ENCODE assay signal across 9 cellular contexts in the genomic region with DNA sequence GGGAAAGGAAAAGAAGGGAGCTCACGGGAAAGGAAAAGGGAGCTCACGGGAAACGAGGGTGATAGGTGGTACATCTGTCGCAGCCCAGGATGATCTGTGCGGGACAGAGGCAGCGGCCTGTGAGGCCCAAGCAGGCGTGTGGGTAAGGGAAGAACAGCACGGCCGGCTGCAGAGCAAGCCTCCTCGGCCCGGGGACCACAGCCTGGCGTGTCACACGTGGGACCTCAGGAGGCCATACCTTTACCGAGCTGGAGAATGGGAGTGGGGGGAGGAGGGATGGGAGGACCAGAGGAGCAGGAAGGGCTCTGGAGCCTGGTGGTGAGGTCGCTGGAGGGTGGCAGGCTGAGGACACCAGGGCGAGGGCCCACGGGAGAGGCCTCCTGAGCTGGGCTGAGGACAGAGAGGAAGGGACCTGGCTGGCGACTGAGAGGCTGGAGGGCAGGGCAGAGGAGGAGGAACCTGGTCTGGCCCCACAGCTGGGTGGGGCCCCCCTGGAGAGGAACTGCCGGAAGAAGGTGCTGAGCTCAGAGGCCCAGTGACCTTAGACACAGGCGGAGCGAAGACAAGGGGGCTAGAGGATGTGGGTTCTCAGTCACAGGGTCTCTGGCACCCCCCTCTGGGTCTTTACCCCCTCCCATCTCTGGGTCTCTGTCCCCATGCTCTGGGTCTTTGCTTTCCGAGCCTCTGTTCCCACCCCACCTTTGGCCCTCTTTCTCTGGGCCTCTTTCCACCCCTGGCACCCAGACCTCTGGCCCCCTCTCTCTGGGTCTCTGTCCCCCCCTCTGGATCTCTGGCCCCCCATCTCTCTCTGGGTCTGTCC. TPM values are rescaled to one million over a fixed set of nuclear protein-coding genes. Genes with fewer than 3 reads are reported as not detected.
A peak's percentile ranks its signal among the peaks of the same experiment; 100 is the strongest.
DNase-seq lines count a peak whose midpoint lies in the region; ATAC-seq, FAIRE-seq and TF ChIP-seq lines count a peak whose summit lies in the region.
"Had no signal": no experiment of that assay in that cellular context is flagged by ENCODE, and none has a peak within 500 bp of the region (broad histone marks: within the 10 kb centered on the region; RNA-seq: fewer than 3 reads in every experiment).

No MANE protein-coding gene starts in this region.

- H3K36me3 ChIP-seq in Peyer's patch = peaks cover 0 to 14% (median 0%) of the 10 kb centered on the region in 3 donors
- peaks cover 0 to 4% of the 10 kb centered on the region in 2 experiments for H3K36me3 ChIP-seq in keratinocyte (ENCODE audit: control insufficient read depth in 2 of 2, extremely low read depth in 1 of 2, insufficient read depth in 2 of 2, low read length in 2 of 2)

- peak overlapping the region; percentile 80 to 96 (median 96) for H3K27ac ChIP-seq in Peyer's patch
- peak overlapping the region; percentile 48 for H3K27ac ChIP-seq in adipose tissue (ENCODE audit: low read depth, low read length)
- H3K27ac ChIP-seq in keratinocyte (ENCODE audit: control insufficient read depth, insufficient read depth, low read length) = peak overlapping the region; percentile 58

- H3K9me3 ChIP-seq in Peyer's patch (no peaks in the 10 kb centered on the region), keratinocyte (ENCODE audit: control insufficient read depth, low read depth, low read length) (no peaks in the 10 kb centered on the region)

- H3K27ac Mint-ChIP-seq in stimulated activated effector memory CD8-positive, alpha-beta T cell treated with anti-CD3 and anti-CD28 coated beads, Interleukin-12 subunit alpha, Interleukin-12 subunit beta, amount 100 ng/mL, for 72 hours = peak overlapping the region; percentile 100

- H3K4me1 Mint-ChIP-seq in stimulated activated effector memory CD8-positive, alpha-beta T cell treated with anti-CD3 and anti-CD28 coated beads, Interleukin-12 subunit alpha, Interleukin-12 subunit beta, amount 100 ng/mL, for 72 hours = peaks cover 73% of the 10 kb centered on the region

- ATAC-seq in HG02852 (IDR thresholded peaks at IDR 0.05; ENCODE audit: unreplicated experiment) = peak; percentile 35
- peak; percentile 24 for ATAC-seq in stimulated activated effector memory CD8-positive, alpha-beta T cell treated with anti-CD3 and anti-CD28 coated beads, Interleukin-12 subunit alpha, Interleukin-12 subunit beta, amount 100 ng/mL, for 72 hours

- TF ChIP-seq CTCF in GM12864 (IDR thresholded peaks at IDR 0.05; ENCODE audit: low read depth, low read length, missing control alignments) (no peak), Peyer's patch (IDR thresholded peaks at IDR 0.05) (no peak), keratinocyte (optimal IDR thresholded peaks at IDR 0.05 in 1 of 3, IDR thresholded peaks at IDR 0.05 in 1 of 3, conservative IDR thresholded peaks at IDR 0.05 in 1 of 3; ENCODE audit: extremely low read depth in 1 of 3, insufficient read depth in 2 of 3, low read length in 3 of 3) (no peak)

- no peaks in the 10 kb centered on the region for H3K27me3 ChIP-seq in Peyer's patch
- H3K27me3 ChIP-seq in keratinocyte (ENCODE audit: control insufficient read depth, extremely low read depth, insufficient read depth, low read length) = no peaks in the 10 kb centered on the region

- DNase-seq in GM12864 (ENCODE audit: low read depth) (no peak), Peyer's patch (peak; percentile 81 to 93 (median 92)), keratinocyte (ENCODE audit: low read depth, low spot score) (no peak), iPS-NIHi7 (ENCODE audit: extremely low spot score) (no peak), AG08395 (ENCODE audit: low spot score) (no peak)
- peak in 1 of 2 donors; percentile 71 for DNase-seq in stimulated activated effector memory CD8-positive, alpha-beta T cell treated with anti-CD3 and anti-CD28 coated beads, Interleukin-12 subunit alpha, Interleukin-12 subunit beta, amount 100 ng/mL, for 72 hours (ENCODE audit: low spot score in 2 of 2)

- H3K4me2 ChIP-seq in keratinocyte (ENCODE audit: control insufficient read depth, extremely low read depth, insufficient read depth, low read depth, low read length) = peak overlapping the region; percentile 37

- peak; percentile 90 to 98 for TF ChIP-seq POLR2A in Peyer's patch (IDR thresholded peaks at IDR 0.05)

- 44 to 49% (median 49%) methylated on average over 22 of the region's 22 CpGs for WGBS in adipose tissue, 3 donors

- H3K4me1 ChIP-seq in Peyer's patch = peaks cover 0 to 52% (median 29%) of the 10 kb centered on the region in 4 donors
- peaks cover 32% of the 10 kb centered on the region for H3K4me1 ChIP-seq in keratinocyte (ENCODE audit: control insufficient read depth, extremely low read depth, insufficient read depth, low read length)

- H3K9me1 ChIP-seq in keratinocyte (ENCODE audit: control insufficient read depth, extremely low read depth, insufficient read depth, low read length) = peaks cover 4% of the 10 kb centered on the region

- peak overlapping the region; percentile 25 for H3K4me3 ChIP-seq in GM12864 (ENCODE audit: low read depth, low read length)
- peak overlapping the region in 3 of 4 donors; percentile 6 to 91 (median 72) for H3K4me3 ChIP-seq in Peyer's patch
- no peak overlapping the region for H3K4me3 ChIP-seq in keratinocyte (ENCODE audit: control insufficient read depth in 2 of 3, extremely low read depth in 1 of 3, insufficient read depth in 2 of 3, low read depth in 1 of 3, low read length in 3 of 3)

- peaks cover 100% of the 10 kb centered on the region for H3K36me3 Mint-ChIP-seq in stimulated activated effector memory CD8-positive, alpha-beta T cell treated with anti-CD3 and anti-CD28 coated beads, Interleukin-12 subunit alpha, Interleukin-12 subunit beta, amount 100 ng/mL, for 72 hours

- no peaks in the 10 kb centered on the region for H3K9me3 Mint-ChIP-seq in stimulated activated effector memory CD8-positive, alpha-beta T cell treated with anti-CD3 and anti-CD28 coated beads, Interleukin-12 subunit alpha, Interleukin-12 subunit beta, amount 100 ng/mL, for 72 hours

- H2AFZ ChIP-seq in keratinocyte (ENCODE audit: control insufficient read depth, low read length) = no peak overlapping the region

- H3K9ac ChIP-seq in keratinocyte (ENCODE audit: control insufficient read depth, extremely low read depth, insufficient read depth, low read length) = peak overlapping the region; percentile 28

- dilution Hi-C loops in keratinocyte (cut with MboI; ENCODE audit: extremely low pct_ligation_motif_present, low sequenced_read_pairs) = no loop called here

- H3K79me2 ChIP-seq in keratinocyte (ENCODE audit: control insufficient read depth, insufficient read depth, low read length) = peaks cover 7% of the 10 kb centered on the region

- FAIRE-seq in keratinocyte (lab: Jason Lieb, UNC) = no peak
- FAIRE-seq: TTC549 had no signal

- H4K20me1 ChIP-seq in keratinocyte (ENCODE audit: control insufficient read depth, extremely low read depth, insufficient read depth, low read length) = peaks cover 6% of the 10 kb centered on the region

- peak overlapping the region; percentile 100 for H3K4me3 Mint-ChIP-seq in stimulated activated effector memory CD8-positive, alpha-beta T cell treated with anti-CD3 and anti-CD28 coated beads, Interleukin-12 subunit alpha, Interleukin-12 subunit beta, amount 100 ng/mL, for 72 hours

RNA-seq across cellular contexts. Expression of a gene that starts 2.9 kb away (rescaled TPM):
- 1,000 to 10,000 TPM; 5,249 to 9,852 (median 6,180) TPM for total RNA-seq in Peyer's patch
- over 10,000 TPM in 1 of 3 donors, 1,000 to 10,000 TPM in 2; 1,172 to 18,296 (median 6,752) TPM for polyA plus RNA-seq in adipose tissue
- 805 to 2,115 TPM (median 838 TPM) in 3 replicates for polyA plus RNA-seq in keratinocyte
- polyA plus RNA-seq in keratinocyte (2011; ENCODE audit: low read depth) = 955 TPM
- 1,945 and 3,116 TPM in 2 replicates for polyA plus RNA-seq in keratinocyte (2011; cell fraction: cytosol; rRNA removed)
- 414 and 529 TPM in 2 replicates for polyA plus RNA-seq in keratinocyte (2011; cell fraction: nucleus; rRNA removed)
- 1,829 and 5,588 TPM in 2 replicates for polyA plus RNA-seq in keratinocyte (2012; ENCODE audit: low replicate concordance)
- 671 to 2,015 TPM (median 1,268 TPM) in 3 replicates for polyA minus RNA-seq in keratinocyte
- polyA minus RNA-seq in keratinocyte (2011; cell fraction: cytosol; rRNA and poly(A)+ RNA removed) = 940 TPM
- 167 and 210 TPM in 2 replicates for polyA minus RNA-seq in keratinocyte (2011; cell fraction: nucleus; rRNA and poly(A)+ RNA removed)

RNA-seq across cellular contexts. Expression of a gene that starts 7.6 kb away (rescaled TPM):
- 100 to 1,000 TPM in 3 of 4 donors, 10 to 100 TPM in 1; 71.0 to 138 (median 104) TPM for total RNA-seq in Peyer's patch
- polyA plus RNA-seq in adipose tissue (10 to 100 TPM; 24.4 to 71.2 (median 39.9) TPM), keratinocyte (75.3 to 139 TPM (median 113 TPM) in 3 replicates)
- polyA plus RNA-seq in keratinocyte (2011; ENCODE audit: low read depth) = 115 TPM
- polyA plus RNA-seq in keratinocyte (2011; cell fraction: cytosol; rRNA removed) = 59.1 and 94.4 TPM in 2 replicates
- 132 and 135 TPM in 2 replicates for polyA plus RNA-seq in keratinocyte (2011; cell fraction: nucleus; rRNA removed)
- 140 and 147 TPM in 2 replicates for polyA plus RNA-seq in keratinocyte (2012; ENCODE audit: low replicate concordance)
- 46.4 to 110 TPM (median 58.4 TPM) in 3 replicates for polyA minus RNA-seq in keratinocyte
- polyA minus RNA-seq in keratinocyte (2011; cell fraction: cytosol; rRNA and poly(A)+ RNA removed) = 81.3 TPM
- polyA minus RNA-seq in keratinocyte (2011; cell fraction: nucleus; rRNA and poly(A)+ RNA removed) = 27.2 and 28.4 TPM in 2 replicates

RNA-seq across cellular contexts. Expression of a gene that starts 28.7 kb away (rescaled TPM):
- 10 to 100 TPM in 3 of 4 donors, not detected in 1; 14.6 to 55.5 (median 45.9) TPM for total RNA-seq in Peyer's patch
- under 1 TPM in 1 of 3 donors, not detected in 2; 0.30 TPM for polyA plus RNA-seq in adipose tissue
- polyA plus RNA-seq in keratinocyte = 0.45 to 1.8 TPM (median 0.52 TPM) in 3 replicates
- polyA plus RNA-seq in keratinocyte (2011; ENCODE audit: low read depth) = 4.7 TPM
- polyA plus RNA-seq in keratinocyte (2011; cell fraction: cytosol; rRNA removed) = 0.24 and 1.4 TPM in 2 replicates
- polyA plus RNA-seq in keratinocyte (2011; cell fraction: nucleus; rRNA removed) = 0.56 and 1.6 TPM in 2 replicates
- polyA plus RNA-seq in keratinocyte (2012; ENCODE audit: low replicate concordance) = 0.80 and 7.1 TPM in 2 replicates
- 1.6 TPM in 1 of 3 replicates, not detected in the others for polyA minus RNA-seq in keratinocyte
- not detected for polyA minus RNA-seq in keratinocyte (2011; cell fraction: cytosol; rRNA and poly(A)+ RNA removed)
- polyA minus RNA-seq in keratinocyte (2011; cell fraction: nucleus; rRNA and poly(A)+ RNA removed) = not detected in 2 replicates

RNA-seq across cellular contexts. Expression of a gene that starts 30.9 kb away (rescaled TPM):
- total RNA-seq in Peyer's patch = 10 to 100 TPM; 24.8 to 61.8 (median 44.0) TPM
- polyA plus RNA-seq in adipose tissue (10 to 100 TPM; 20.1 to 73.8 (median 31.2) TPM), keratinocyte (46.5 to 61.9 TPM (median 58.6 TPM) in 3 replicates)
- 27.3 TPM for polyA plus RNA-seq in keratinocyte (2011; ENCODE audit: low read depth)
- polyA plus RNA-seq in keratinocyte (2011; cell fraction: cytosol; rRNA removed) = 39.9 and 44.0 TPM in 2 replicates
- polyA plus RNA-seq in keratinocyte (2011; cell fraction: nucleus; rRNA removed) = 130 and 163 TPM in 2 replicates
- polyA plus RNA-seq in keratinocyte (2012; ENCODE audit: low replicate concordance) = 17.9 and 57.2 TPM in 2 replicates
- polyA minus RNA-seq in keratinocyte = 74.6 to 124 TPM (median 90.1 TPM) in 3 replicates
- 60.8 TPM for polyA minus RNA-seq in keratinocyte (2011; cell fraction: cytosol; rRNA and poly(A)+ RNA removed)
- polyA minus RNA-seq in keratinocyte (2011; cell fraction: nucleus; rRNA and poly(A)+ RNA removed) = 75.0 and 94.8 TPM in 2 replicates

RNA-seq across cellular contexts. Expression of a gene that starts 31.4 kb away (rescaled TPM):
- total RNA-seq in Peyer's patch = 100 to 1,000 TPM in 1 of 4 donors, 10 to 100 TPM in 3; 34.2 to 111 (median 42.8) TPM
- 10 to 100 TPM; 44.6 to 65.0 (median 50.0) TPM for polyA plus RNA-seq in adipose tissue
- 126 to 162 TPM (median 141 TPM) in 3 replicates for polyA plus RNA-seq in keratinocyte
- polyA plus RNA-seq in keratinocyte (2011; ENCODE audit: low read depth) = 28.2 TPM
- polyA plus RNA-seq in keratinocyte (2011; cell fraction: cytosol; rRNA removed) = 91.6 and 163 TPM in 2 replicates
- 126 and 149 TPM in 2 replicates for polyA plus RNA-seq in keratinocyte (2011; cell fraction: nucleus; rRNA removed)
- 75.4 and 158 TPM in 2 replicates for polyA plus RNA-seq in keratinocyte (2012; ENCODE audit: low replicate concordance)
- 166 to 233 TPM (median 170 TPM) in 3 replicates for polyA minus RNA-seq in keratinocyte
- polyA minus RNA-seq in keratinocyte (2011; cell fraction: cytosol; rRNA and poly(A)+ RNA removed) = 272 TPM
- 83.7 and 91.4 TPM in 2 replicates for polyA minus RNA-seq in keratinocyte (2011; cell fraction: nucleus; rRNA and poly(A)+ RNA removed)

Comparison
In these comparisons a context has a peak if more than half of its experiments do, and no peak if none do; other contexts are left out.
1. DNase-seq: peak in Peyer's patch (3 of 3); none in GM12864 (single experiment), keratinocyte (single experiment), iPS-NIHi7 (single experiment) and AG08395 (single experiment).
2. H3K4me3 ChIP-seq: peak in GM12864 (single experiment) and Peyer's patch (3 of 4); none in keratinocyte (0 of 3).
3. Peak in every context shown above with its lines, with median percentiles within 50 percentile points of each other: H3K27ac ChIP-seq.